8 cellular contexts compared by ENCODE assay signal in the genomic region with DNA sequence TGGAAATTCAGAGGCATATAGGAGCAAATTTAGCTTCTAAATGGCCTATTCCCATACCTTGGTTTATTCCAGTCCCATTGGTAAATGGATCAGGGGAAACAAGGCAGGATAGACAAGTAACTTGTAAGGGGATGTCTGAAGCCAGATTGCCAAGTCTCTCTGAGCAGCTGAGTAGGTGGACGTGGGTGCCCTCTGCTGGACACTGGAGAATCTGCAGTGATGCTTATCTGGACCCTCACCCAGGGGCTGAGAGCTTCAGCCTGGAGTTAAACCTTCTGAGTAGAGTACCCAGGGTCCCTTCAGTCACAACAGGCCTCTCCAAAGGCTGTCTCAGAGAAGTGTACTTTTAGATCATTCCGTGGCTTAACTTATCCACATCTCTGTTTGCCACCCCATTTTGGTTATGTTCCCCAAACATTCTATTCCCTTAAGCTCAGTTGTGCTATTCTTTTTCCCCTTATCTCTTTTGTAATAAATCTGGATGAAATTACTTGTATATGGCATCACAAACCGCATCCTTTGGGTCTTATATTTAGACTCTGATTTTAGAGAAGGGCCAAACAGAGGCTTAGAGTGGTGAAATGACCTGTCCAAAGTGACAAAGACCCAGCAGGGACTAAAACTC.
DNase-seq lines count a peak whose midpoint lies in the region; ATAC-seq and TF ChIP-seq lines count a peak whose summit lies in the region.

No MANE protein-coding gene starts in this region.

- no peak overlapping the region for H3K27ac ChIP-seq in 22Rv1

- DNase-seq in NCI-H345 (lab: John Stamatoyannopoulos, UW) (peak; percentile 73), dermis blood vessel endothelial cell (peak; percentile 78), lung microvascular endothelial cell (ENCODE audit: low read depth in 2 of 2) (peak; percentile 65)
- peak; percentile 68 for DNase-seq in activated CD4-positive, alpha-beta T cell treated with anti-CD3 and anti-CD28 coated beads, Interleukin-2, amount 10 ng/mL, durations not matched to agents 7 days and 5 days
- peak; percentile 25 to 36 for DNase-seq in stimulated activated CD8-positive, alpha-beta memory T cell treated with anti-CD3 and anti-CD28 coated beads, Interleukin-2, amount 100 ng/mL, for 1 hour (ENCODE audit: low read depth in 2 of 2)

- no peak overlapping the region for H3K27ac Mint-ChIP-seq in activated CD4-positive, alpha-beta T cell treated with anti-CD3 and anti-CD28 coated beads, Interleukin-2, amount 10 ng/mL, durations not matched to agents 7 days and 5 days

- POLR2A ChIA-PET in activated CD4-positive, alpha-beta T cell treated with anti-CD3 and anti-CD28 coated beads, Interleukin-2, amount 10 ng/mL, durations not matched to agents 7 days and 5 days (lab: Charles Lee), result no interaction called here

- CTCF ChIA-PET in activated CD4-positive, alpha-beta T cell treated with anti-CD3 and anti-CD28 coated beads, Interleukin-2, amount 10 ng/mL, durations not matched to agents 7 days and 5 days (lab: Charles Lee), result interaction anchor here (0.6 to 2.3 kb wide), 5 partner anchors 9 to 369 kb away, joined by 3 to 14 read pairs (median 4); no protein-coding TSS in a partner anchor

- ATAC-seq in GM18498 (IDR thresholded peaks at IDR 0.05; ENCODE audit: unreplicated experiment) (peak; percentile 85), HG02981 (IDR thresholded peaks at IDR 0.05; ENCODE audit: unreplicated experiment) (peak; percentile 89)

- no peak overlapping the region for H3K4me3 Mint-ChIP-seq in activated CD4-positive, alpha-beta T cell treated with anti-CD3 and anti-CD28 coated beads, Interleukin-2, amount 10 ng/mL, durations not matched to agents 7 days and 5 days

- no peaks in the 10 kb centered on the region for H3K9me3 Mint-ChIP-seq in activated CD4-positive, alpha-beta T cell treated with anti-CD3 and anti-CD28 coated beads, Interleukin-2, amount 10 ng/mL, durations not matched to agents 7 days and 5 days

- peaks cover 5% of the 10 kb centered on the region for H3K27me3 Mint-ChIP-seq in activated CD4-positive, alpha-beta T cell treated with anti-CD3 and anti-CD28 coated beads, Interleukin-2, amount 10 ng/mL, durations not matched to agents 7 days and 5 days

- no peaks in the 10 kb centered on the region for H3K4me1 Mint-ChIP-seq in activated CD4-positive, alpha-beta T cell treated with anti-CD3 and anti-CD28 coated beads, Interleukin-2, amount 10 ng/mL, durations not matched to agents 7 days and 5 days

- peak; percentile 90 for TF ChIP-seq CTCF in 22Rv1 (IDR thresholded peaks at IDR 0.05)

- H3K36me3 Mint-ChIP-seq in activated CD4-positive, alpha-beta T cell treated with anti-CD3 and anti-CD28 coated beads, Interleukin-2, amount 10 ng/mL, durations not matched to agents 7 days and 5 days (ENCODE audit: low read depth), result no peaks in the 10 kb centered on the region
